ENCODE assay signal across 8 cellular contexts in genomic region chr2:11248-11941, GRCh38. TPM values are rescaled to one million over a fixed set of nuclear protein-coding genes. Genes with fewer than 3 reads are reported as not detected.
A peak's percentile ranks its signal among the peaks of the same experiment; 100 is the strongest.
DNase-seq lines count a peak whose midpoint lies in the region; ATAC-seq and TF ChIP-seq lines count a peak whose summit lies in the region.

No MANE protein-coding gene starts in this region.

- intact Hi-C loops in left colon (cut with DNase I, micrococcal nuclease): no loop called here

- in situ Hi-C loops in astrocyte of the spinal cord (cut with HindIII; ENCODE audit: low sequenced_read_pairs): no loop called here

- ATAC-seq in left colon (peak; percentile 61), HG02870 (IDR thresholded peaks at IDR 0.05; ENCODE audit: unreplicated experiment) (no peak), GM21360 (IDR thresholded peaks at IDR 0.05; ENCODE audit: unreplicated experiment) (no peak)

- no peak for DNase-seq in HFF-Myc (ENCODE audit: extremely low read depth, low read depth)
- peak; percentile 50 for DNase-seq in T-helper 9 cell
- DNase-seq in astrocyte of the spinal cord (ENCODE audit: low read depth, low spot score): peak; percentile 55
- peak; percentile 46 to 69 for DNase-seq in left colon
- DNase-seq in stimulated activated CD4-positive, alpha-beta T cell treated with anti-CD3 and anti-CD28 coated beads, TNF-alpha, amount 100 ng/mL, for 48 hours (ENCODE audit: low read depth in 3 of 3): peak; percentile 54 to 78 (median 73)
- no peak for DNase-seq in foreskin melanocyte

- TF ChIP-seq CTCF in HFF-Myc (IDR thresholded peaks at IDR 0.05; ENCODE audit: low read depth, low read length, missing control alignments) (peak; percentile 62), astrocyte of the spinal cord (IDR thresholded peaks at IDR 0.05; ENCODE audit: low read depth, low read length) (peak; percentile 69)

- H3K4me3 ChIP-seq in HFF-Myc (replicated peaks; ENCODE audit: low read depth, low read length) (no peak overlapping the region), astrocyte of the spinal cord (ENCODE audit: low read depth, low read length) (peak overlapping the region; percentile 21)

RNA-seq across cellular contexts. Expression of gene FAM110C, which starts 34.9 kb away (rescaled TPM):
- 10 to 100 TPM; 26.6 to 32.0 TPM for total RNA-seq in left colon

Comparison
In these comparisons a context has a peak if more than half of its experiments do, and no peak if none do; other contexts are left out.
1. DNase-seq: peak in T-helper 9 cell (single experiment), astrocyte of the spinal cord (single experiment), left colon (2 of 2) and stimulated activated CD4-positive, alpha-beta T cell treated with anti-CD3 and anti-CD28 coated beads, TNF-alpha, amount 100 ng/mL, for 48 hours (3 of 3); none in HFF-Myc (single experiment) and foreskin melanocyte (single experiment).